Comparison of ENCODE assay signal across 1 cellular context in the genomic region with DNA sequence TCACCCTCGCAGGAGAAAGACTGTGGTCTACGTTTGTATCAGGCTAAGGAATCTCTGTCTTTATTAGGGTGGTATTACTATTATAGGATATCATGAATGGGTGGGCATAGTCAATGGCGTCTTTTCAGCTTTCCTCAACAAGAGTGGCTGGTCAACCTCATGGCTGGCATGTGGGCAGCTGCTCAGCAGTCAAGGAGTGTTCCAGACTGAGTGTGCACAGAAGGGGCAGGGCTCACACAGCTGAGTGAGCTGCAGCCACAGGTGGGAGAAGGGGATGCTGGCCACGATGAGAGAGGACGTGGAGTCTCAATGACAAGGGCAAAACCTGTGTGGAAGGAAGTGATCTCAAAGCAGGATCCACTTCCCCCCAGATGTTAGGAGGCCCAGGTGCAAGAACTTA.
TF ChIP-seq lines count a peak whose summit lies in the region.

No MANE protein-coding gene starts in this region.

TF ChIP-seq in H1, 55 proteins besides CTCF, POLR2A, EP300 and RAD21:
- TF ChIP-seq EZH2 (IDR thresholded peaks at IDR 0.05; ENCODE audit: low read depth, low read length, severe bottlenecking) (no peak), BCL11A (IDR thresholded peaks at IDR 0.05; ENCODE audit: low read depth in 2 of 2, low read length in 2 of 2) (no peak), KDM1A (IDR thresholded peaks at IDR 0.05; ENCODE audit: borderline replicate concordance, low read length) (no peak), NRF1 (IDR thresholded peaks at IDR 0.05; ENCODE audit: low read depth, low read length) (no peak), NANOG (IDR thresholded peaks at IDR 0.05; ENCODE audit: insufficient read depth, low read depth, low read length, poor library complexity, severe bottlenecking) (no peak), POU5F1 (IDR thresholded peaks at IDR 0.05; ENCODE audit: low read depth, low read length) (no peak), ZNF274 (IDR thresholded peaks at IDR 0.05; ENCODE audit: borderline replicate concordance, extremely low read depth, low read length) (no peak), BACH1 (IDR thresholded peaks at IDR 0.05; ENCODE audit: low read length) (no peak), RXRA (IDR thresholded peaks at IDR 0.05; ENCODE audit: insufficient read depth, low read depth, low read length) (no peak)
- TF ChIP-seq, protein P1, sequence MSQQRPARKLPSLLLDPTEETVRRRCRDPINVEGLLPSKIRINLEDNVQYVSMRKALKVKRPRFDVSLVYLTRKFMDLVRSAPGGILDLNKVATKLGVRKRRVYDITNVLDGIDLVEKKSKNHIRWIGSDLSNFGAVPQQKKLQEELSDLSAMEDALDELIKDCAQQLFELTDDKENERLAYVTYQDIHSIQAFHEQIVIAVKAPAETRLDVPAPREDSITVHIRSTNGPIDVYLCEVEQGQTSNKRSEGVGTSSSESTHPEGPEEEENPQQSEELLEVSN (IDR thresholded peaks at IDR 0.05): no peak
